In the genomic region with DNA sequence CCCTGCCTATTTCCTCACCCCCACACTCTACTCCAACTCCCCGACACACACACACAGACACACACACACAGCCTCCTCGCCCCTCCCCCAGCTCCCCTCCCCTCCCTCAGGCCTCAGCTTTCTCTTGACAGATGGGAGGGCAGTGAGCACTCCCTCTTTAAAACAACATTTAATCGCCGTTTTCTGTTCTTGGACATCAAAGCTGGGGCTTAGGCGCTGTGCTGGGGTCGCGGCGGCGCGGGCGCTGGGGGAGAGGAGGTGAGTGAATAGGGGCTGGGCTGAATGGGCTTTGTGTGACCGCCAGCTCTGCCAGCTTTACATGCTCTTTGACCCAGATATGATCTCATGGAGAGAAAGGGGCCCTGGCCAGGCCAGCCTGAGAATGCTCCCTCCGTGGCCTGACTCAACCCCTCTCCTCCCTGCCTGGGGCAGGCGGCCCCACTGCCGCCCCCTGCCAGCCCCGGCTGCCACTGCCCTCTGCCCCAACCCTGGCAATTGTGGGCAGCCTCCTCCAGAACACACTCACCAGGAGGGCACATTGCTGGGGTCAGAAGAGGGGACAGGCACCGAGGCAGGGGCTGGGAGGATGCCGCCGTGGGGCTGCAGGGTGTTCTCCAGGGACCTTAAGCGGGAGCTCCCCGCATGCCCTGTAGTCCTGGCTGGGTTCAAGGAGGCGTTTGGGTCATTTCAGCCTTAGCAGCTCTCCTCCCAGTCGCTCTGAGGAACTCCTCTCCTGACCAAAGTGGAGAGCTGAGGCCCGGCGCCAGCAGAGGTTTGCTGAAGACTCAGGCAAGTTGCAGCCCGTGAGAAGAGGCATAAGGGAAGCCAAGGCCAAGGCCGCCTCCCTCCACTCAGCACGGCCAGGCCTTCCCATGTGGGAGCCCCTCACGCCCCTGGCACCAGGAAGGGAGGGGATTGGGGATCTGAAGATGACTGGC, we compare ENCODE assay signal across 8 cellular contexts. TPM values are rescaled to one million over a fixed set of nuclear protein-coding genes. Genes with fewer than 3 reads are reported as not detected.
DNase-seq lines count a peak whose midpoint lies in the region; ATAC-seq and TF ChIP-seq lines count a peak whose summit lies in the region.

No MANE protein-coding gene starts in this region.

- ATAC-seq in lower lobe of right lung (peak; percentile 15 to 56), GM18867 (IDR thresholded peaks at IDR 0.05; ENCODE audit: unreplicated experiment) (no peak)

- TF ChIP-seq POLR2A in NB4 (IDR thresholded peaks at IDR 0.05; ENCODE audit: extremely low read depth, insufficient read length) = no peak

- DNase-seq in NB4 (ENCODE audit: low read depth) (peak; percentile 30), lower lobe of right lung (peak; percentile 68), COLO829 (ENCODE audit: low spot score) (no peak), SIG-M5 treated with dmso at 0.1 percent for 504 hours (lab: John Stamatoyannopoulos, UW; ENCODE audit: unreplicated experiment) (no peak)
- DNase-seq in activated CD4-positive, alpha-beta T cell treated with anti-CD3 and anti-CD28 coated beads, Interleukin-2, amount 50 U/mL, for 4 hours = no peak

- 42 to 44% methylated on average over 29 of the region's 29 CpGs for WGBS in ectodermal cell, 2 experiments

- peaks cover 64% of the 10 kb centered on the region for H3K4me1 ChIP-seq in ectodermal cell (ENCODE audit: control insufficient read depth, insufficient read depth, low read length)
- peaks cover 59% of the 10 kb centered on the region for H3K4me1 ChIP-seq in lower lobe of right lung
- H3K4me1 ChIP-seq in stomach smooth muscle (ENCODE audit: control insufficient read depth, insufficient read depth, low read length) = peaks cover 40% of the 10 kb centered on the region

- H3K9ac ChIP-seq in stomach smooth muscle (ENCODE audit: low read length in 2 of 2) = peak overlapping the region; percentile 39 to 47

- H3K27me3 ChIP-seq in ectodermal cell (ENCODE audit: control insufficient read depth, insufficient read depth, low read length, poor library complexity, severe bottlenecking) (no peaks in the 10 kb centered on the region), lower lobe of right lung (ENCODE audit: low read depth) (no peaks in the 10 kb centered on the region), stomach smooth muscle (ENCODE audit: control insufficient read depth in 1 of 2, insufficient read depth in 2 of 2, low read length in 2 of 2) (no peaks in the 10 kb centered on the region)

- H3K9me3 ChIP-seq in ectodermal cell (ENCODE audit: control insufficient read depth, low read length) = no peaks in the 10 kb centered on the region
- H3K9me3 ChIP-seq in lower lobe of right lung = no peaks in the 10 kb centered on the region
- H3K9me3 ChIP-seq in stomach smooth muscle (ENCODE audit: control insufficient read depth in 2 of 2, low read length in 2 of 2) = no peaks in the 10 kb centered on the region

- H3K36me3 ChIP-seq in ectodermal cell (ENCODE audit: control insufficient read depth, insufficient read depth, low read length) (no peaks in the 10 kb centered on the region), lower lobe of right lung (peaks cover 41% of the 10 kb centered on the region), stomach smooth muscle (ENCODE audit: control insufficient read depth in 2 of 2, insufficient read depth in 2 of 2, low read length in 2 of 2) (peaks cover 2 to 11% of the 10 kb centered on the region in 2 donors)

- TF ChIP-seq CTCF in NB4 (IDR thresholded peaks at IDR 0.05; ENCODE audit: low read depth, low read length) (no peak), lower lobe of right lung (IDR thresholded peaks at IDR 0.05) (peak; percentile 19)

- H3K27ac ChIP-seq in ectodermal cell (ENCODE audit: insufficient read depth, low read depth, low read length, poor library complexity, severe bottlenecking) (peak overlapping the region; percentile 91), lower lobe of right lung (peak overlapping the region; percentile 42), stomach smooth muscle (ENCODE audit: low read length) (peak overlapping the region; percentile 83)

- H3K4me3 ChIP-seq in NB4 (ENCODE audit: low read depth, low read length) = no peak overlapping the region
- H3K4me3 ChIP-seq in ectodermal cell (ENCODE audit: insufficient read depth, low read depth, low read length) = no peak overlapping the region
- peak overlapping the region; percentile 9 for H3K4me3 ChIP-seq in lower lobe of right lung
- peak overlapping the region in 1 of 2 donors; percentile 47 for H3K4me3 ChIP-seq in stomach smooth muscle (ENCODE audit: low read length in 2 of 2)

- intact Hi-C loops in lower lobe of right lung (cut with DNase I) = no loop called here

RNA-seq across cellular contexts. Expression of gene NNMT, which starts 38.3 kb away (rescaled TPM):
- polyA plus RNA-seq in ectodermal cell (2013, experiment 1 of 4) = 4.9 TPM
- polyA plus RNA-seq in ectodermal cell (2013, experiment 2 of 4) = 3.6 TPM
- polyA plus RNA-seq in ectodermal cell (2013, experiment 3 of 4) = 4.7 TPM
- 2.9 TPM for polyA plus RNA-seq in ectodermal cell (2013, experiment 4 of 4)
- total RNA-seq in lower lobe of right lung = 162 TPM

Comparison
In these comparisons a context has a peak if more than half of its experiments do, and no peak if none do; other contexts are left out.
1. DNase-seq: peak in NB4 (single experiment) and lower lobe of right lung (single experiment); none in activated CD4-positive, alpha-beta T cell treated with anti-CD3 and anti-CD28 coated beads, Interleukin-2, amount 50 U/mL, for 4 hours (0 of 2), COLO829 (single experiment) and SIG-M5 treated with dmso at 0.1 percent for 504 hours (single experiment).
2. Peak in every context shown above with its lines, with median percentiles within 50 percentile points of each other: H3K27ac ChIP-seq.